In genomic region chr6:73129653-73130443, GRCh38 we compare ENCODE assay signal across 8 cellular contexts.
A peak's percentile ranks its signal among the peaks of the same experiment; 100 is the strongest.
DNase-seq lines count a peak whose midpoint lies in the region; ATAC-seq and TF ChIP-seq lines count a peak whose summit lies in the region.

No MANE protein-coding gene starts in this region.

- intact Hi-C loops in testis (cut with DNase I; ENCODE audit: low total_unique reads): loop anchor here (10.0 kb wide), 1 partner anchor 515 kb away; no protein-coding TSS in a partner anchor

- no peaks in the 10 kb centered on the region for H3K4me1 ChIP-seq in testis

- TF ChIP-seq POLR2A in testis (IDR thresholded peaks at IDR 0.05): no peak

- H3K9me3 ChIP-seq in testis: no peaks in the 10 kb centered on the region

- H3K36me3 ChIP-seq in testis (ENCODE audit: low read depth, missing control alignments): no peaks in the 10 kb centered on the region

- no peak overlapping the region for H3K27ac ChIP-seq in testis

- no peaks in the 10 kb centered on the region for H3K27me3 ChIP-seq in testis

- TF ChIP-seq CTCF in omental fat pad (IDR thresholded peaks at IDR 0.05) (peak in 1 of 3 donors; percentile 73), testis (IDR thresholded peaks at IDR 0.05) (peak; percentile 86 to 90 (median 88))

- DNase-seq in DMS53 treated with DMSO at 0.1 percent for 48 hours (lab: John Stamatoyannopoulos, UW; ENCODE audit: unreplicated experiment): peak; percentile 88
- DNase-seq in HT-29 (ENCODE audit: low spot score): peak; percentile 85
- DNase-seq in activated T-helper 1 cell treated with Interleukin-2 at 50 U/mL for 16 hours (ENCODE audit: low read depth): peak; percentile 54
- peak; percentile 69 for DNase-seq in fibroblast of the conjunctiva (ENCODE audit: low read depth)
- DNase-seq in omental fat pad (ENCODE audit: low spot score): peak; percentile 78
- DNase-seq in testis: peak; percentile 94

- peak overlapping the region in 1 of 2 donors; percentile 21 for H3K4me3 ChIP-seq in testis

- ATAC-seq in GM21423 (IDR thresholded peaks at IDR 0.05; ENCODE audit: unreplicated experiment) (peak; percentile 94), omental fat pad (ENCODE audit: low FRiP score) (peak; percentile 41)

- 17 to 19% methylated on average over 14 of the region's 14 CpGs for WGBS in testis, 2 donors

TF ChIP-seq in PFSK-1, 5 proteins besides CTCF, POLR2A, EP300 and RAD21:
- TF ChIP-seq TAF1 (IDR thresholded peaks at IDR 0.05; ENCODE audit: borderline replicate concordance, insufficient read depth, low read length) (no peak), POLR2AphosphoS5 (IDR thresholded peaks at IDR 0.05; ENCODE audit: low read depth, low read length) (no peak), REST (IDR thresholded peaks at IDR 0.05; ENCODE audit: insufficient read depth in 1 of 2, low read depth in 2 of 2, low read length in 2 of 2) (no peak), FOXP2 (optimal IDR thresholded peaks at IDR 0.05; ENCODE audit: borderline replicate concordance, extremely low read depth, extremely low read length, insufficient read depth) (peak; percentile 49), SIN3A (IDR thresholded peaks at IDR 0.05; ENCODE audit: borderline replicate concordance, insufficient read depth, low read length) (no peak)
